8 cellular contexts compared by ENCODE assay signal in the genomic region with DNA sequence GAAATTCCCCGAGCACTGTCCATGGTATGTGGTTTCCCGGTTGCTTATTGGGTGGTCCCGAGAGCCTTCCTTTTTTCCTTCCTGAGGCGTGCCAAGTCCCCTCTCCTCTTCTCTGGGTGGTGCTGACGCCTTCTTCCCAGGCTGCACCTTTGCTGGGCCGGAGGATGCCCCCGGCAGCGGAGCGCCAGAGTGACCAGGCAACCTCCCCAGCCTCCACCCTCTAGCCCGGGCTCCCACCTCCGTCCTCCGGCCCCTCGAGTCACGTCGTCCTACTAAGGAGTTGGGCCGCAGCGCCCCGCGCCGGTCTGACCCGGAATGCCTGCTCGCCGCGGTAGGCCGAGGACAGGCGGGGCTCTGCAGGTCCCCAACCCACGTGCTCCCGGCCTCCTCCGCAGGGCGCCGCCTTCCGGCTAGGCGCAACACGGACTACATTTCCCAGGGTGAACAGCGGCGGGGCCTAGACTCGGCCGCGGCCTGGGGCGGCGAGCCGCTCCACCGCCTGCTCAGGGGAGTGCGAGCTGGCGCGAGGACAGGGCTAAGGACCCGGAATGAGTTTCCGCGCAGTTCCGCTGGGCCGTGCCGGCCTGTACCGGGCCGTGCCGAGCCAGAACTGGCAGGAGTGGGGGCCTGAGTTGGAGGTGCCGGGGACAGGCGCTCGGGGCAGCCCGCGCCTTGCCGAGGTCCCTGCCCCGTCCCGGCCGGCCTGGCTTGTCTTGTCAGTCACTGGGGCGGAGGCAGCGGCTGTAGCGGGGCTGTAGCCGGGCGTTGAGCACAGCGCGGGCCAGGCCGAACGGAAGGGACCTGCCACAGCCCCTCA. TPM values are rescaled to one million over a fixed set of nuclear protein-coding genes. Genes with fewer than 3 reads are reported as not detected.
DNase-seq lines count a peak whose midpoint lies in the region; ATAC-seq and TF ChIP-seq lines count a peak whose summit lies in the region.

A gene with protein sequence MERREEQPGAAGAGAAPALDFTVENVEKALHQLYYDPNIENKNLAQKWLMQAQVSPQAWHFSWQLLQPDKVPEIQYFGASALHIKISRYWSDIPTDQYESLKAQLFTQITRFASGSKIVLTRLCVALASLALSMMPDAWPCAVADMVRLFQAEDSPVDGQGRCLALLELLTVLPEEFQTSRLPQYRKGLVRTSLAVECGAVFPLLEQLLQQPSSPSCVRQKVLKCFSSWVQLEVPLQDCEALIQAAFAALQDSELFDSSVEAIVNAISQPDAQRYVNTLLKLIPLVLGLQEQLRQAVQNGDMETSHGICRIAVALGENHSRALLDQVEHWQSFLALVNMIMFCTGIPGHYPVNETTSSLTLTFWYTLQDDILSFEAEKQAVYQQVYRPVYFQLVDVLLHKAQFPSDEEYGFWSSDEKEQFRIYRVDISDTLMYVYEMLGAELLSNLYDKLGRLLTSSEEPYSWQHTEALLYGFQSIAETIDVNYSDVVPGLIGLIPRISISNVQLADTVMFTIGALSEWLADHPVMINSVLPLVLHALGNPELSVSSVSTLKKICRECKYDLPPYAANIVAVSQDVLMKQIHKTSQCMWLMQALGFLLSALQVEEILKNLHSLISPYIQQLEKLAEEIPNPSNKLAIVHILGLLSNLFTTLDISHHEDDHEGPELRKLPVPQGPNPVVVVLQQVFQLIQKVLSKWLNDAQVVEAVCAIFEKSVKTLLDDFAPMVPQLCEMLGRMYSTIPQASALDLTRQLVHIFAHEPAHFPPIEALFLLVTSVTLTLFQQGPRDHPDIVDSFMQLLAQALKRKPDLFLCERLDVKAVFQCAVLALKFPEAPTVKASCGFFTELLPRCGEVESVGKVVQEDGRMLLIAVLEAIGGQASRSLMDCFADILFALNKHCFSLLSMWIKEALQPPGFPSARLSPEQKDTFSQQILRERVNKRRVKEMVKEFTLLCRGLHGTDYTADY (plus strand): TSS at position 707 of the 817 bp plus-strand sequence. CDS start 651 bp downstream, outside the sequence.

- peak in 1 of 2 donors; percentile 53 for TF ChIP-seq POLR2A in uterus (IDR thresholded peaks at IDR 0.05)

- DNase-seq in GM13977 (ENCODE audit: low spot score) = peak; percentile 99
- peak; percentile 89 for DNase-seq in NCI-H146 (lab: John Stamatoyannopoulos, UW)
- peak; percentile 75 to 98 (median 94) for DNase-seq in amygdala (lab: John Stamatoyannopoulos, UW)
- DNase-seq in left ventricle myocardium superior = peak; percentile 97
- peak; percentile 75 for DNase-seq in pulmonary artery endothelial cell (ENCODE audit: low read depth, low spot score)
- peak; percentile 91 to 96 for DNase-seq in uterus

- peak within 1 kb of the TSS; percentile 67 to 72 for H3K4me3 ChIP-seq in uterus

- H3K27ac ChIP-seq in uterus = peak within 1 kb of the TSS; percentile 92 to 95

- no peaks in the 10 kb centered on the region for H3K9me3 ChIP-seq in uterus

- H3K9me3 Mint-ChIP-seq in T-helper 1 cell treated with Interleukin-12 subunit alpha and Interleukin-12 subunit beta and Interleukin-4 antibody, amounts not matched to agents 30 μg/mL and 1 μg/mL, for 36 hours = no peaks in the 10 kb centered on the region

- intact Hi-C loops in left ventricle myocardium superior (cut with micrococcal nuclease) (no loop called here), uterus (cut with DNase I; ENCODE audit: low total_unique reads) (no loop called here)

- peak within 1 kb of the TSS; percentile 92 for H3K4me3 Mint-ChIP-seq in T-helper 1 cell treated with Interleukin-12 subunit alpha and Interleukin-12 subunit beta and Interleukin-4 antibody, amounts not matched to agents 30 μg/mL and 1 μg/mL, for 36 hours

- H3K36me3 ChIP-seq in uterus = no peaks in the 10 kb centered on the region

- peaks cover 0 to 15% of the 10 kb centered on the region in 2 donors for H3K4me1 ChIP-seq in uterus

- in situ Hi-C loops in GM13977 (cut with MboI; ENCODE audit: low pct_unique_long_range_greater_than_20kb, low sequenced_read_pairs, unreplicated experiment) = loop anchor here (25.0 kb wide), 1 partner anchor 409 kb away; a partner anchor contains a TSS

- H3K27ac Mint-ChIP-seq in T-helper 1 cell treated with Interleukin-12 subunit alpha and Interleukin-12 subunit beta and Interleukin-4 antibody, amounts not matched to agents 30 μg/mL and 1 μg/mL, for 36 hours = peak within 1 kb of the TSS; percentile 95

- TF ChIP-seq CTCF in GM13977 (IDR thresholded peaks at IDR 0.05; ENCODE audit: extremely low read depth, insufficient read depth, missing control alignments) = peak; percentile 90
- TF ChIP-seq CTCF in uterus (IDR thresholded peaks at IDR 0.05) = peak; percentile 74 to 84 (median 80)

- ATAC-seq in HG02870 (IDR thresholded peaks at IDR 0.05; ENCODE audit: unreplicated experiment) (peak; percentile 91), left ventricle myocardium superior (peak; percentile 93)

- peaks cover 16% of the 10 kb centered on the region for H3K36me3 Mint-ChIP-seq in T-helper 1 cell treated with Interleukin-12 subunit alpha and Interleukin-12 subunit beta and Interleukin-4 antibody, amounts not matched to agents 30 μg/mL and 1 μg/mL, for 36 hours (ENCODE audit: low read depth)

- no peaks in the 10 kb centered on the region for H3K27me3 Mint-ChIP-seq in T-helper 1 cell treated with Interleukin-12 subunit alpha and Interleukin-12 subunit beta and Interleukin-4 antibody, amounts not matched to agents 30 μg/mL and 1 μg/mL, for 36 hours (ENCODE audit: low read depth)

- peaks cover 50% of the 10 kb centered on the region for H3K4me1 Mint-ChIP-seq in T-helper 1 cell treated with Interleukin-12 subunit alpha and Interleukin-12 subunit beta and Interleukin-4 antibody, amounts not matched to agents 30 μg/mL and 1 μg/mL, for 36 hours (ENCODE audit: low read depth)

- no peaks in the 10 kb centered on the region for H3K27me3 ChIP-seq in uterus

RNA-seq across cellular contexts. Expression of the gene that starts here (rescaled TPM):
- total RNA-seq in left ventricle myocardium superior (60.0 TPM), pulmonary artery endothelial cell (8.6 and 17.6 TPM in 2 replicates), uterus (10 to 100 TPM in 3 of 4 donors, 1 to 10 TPM in 1; 6.9 to 26.7 (median 18.0) TPM)

Comparison
In these comparisons a context has a peak if more than half of its experiments do, and no peak if none do; other contexts are left out.
1. Peak in every context shown above with its lines: DNase-seq, ATAC-seq, H3K4me3 ChIP-seq and H3K27ac ChIP-seq.